ENCODE assay signal across 8 cellular contexts in the genomic region with DNA sequence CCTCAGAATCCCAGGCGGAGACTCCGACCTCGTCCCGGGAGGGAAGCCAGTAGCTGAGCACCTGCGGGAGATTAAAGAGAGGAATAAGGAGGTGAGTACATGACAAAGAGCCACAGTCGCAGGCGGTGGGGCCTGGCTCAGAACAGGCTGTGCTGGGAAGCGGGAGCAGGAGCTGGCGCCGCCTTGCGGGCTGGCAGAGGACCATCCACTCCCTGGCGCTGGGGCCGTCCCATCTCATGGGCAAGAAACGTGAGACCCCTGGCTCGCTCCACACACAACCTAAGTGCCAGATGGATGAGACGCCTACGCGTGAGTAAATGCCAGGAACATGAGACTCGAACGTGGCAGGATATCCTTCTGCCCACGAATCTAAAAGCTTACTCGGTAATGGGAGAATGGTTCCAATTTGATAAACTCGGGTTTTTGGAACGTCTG. TPM values are rescaled to one million over a fixed set of nuclear protein-coding genes. Genes with fewer than 3 reads are reported as not detected.
DNase-seq lines count a peak whose midpoint lies in the region; ATAC-seq, FAIRE-seq and TF ChIP-seq lines count a peak whose summit lies in the region.

No MANE protein-coding gene starts in this region.

- H3F3A ChIP-seq in DOHH2 (ENCODE audit: control insufficient read depth, insufficient read depth): no peaks in the 10 kb centered on the region

- H3K4me1 ChIP-seq in DOHH2 (ENCODE audit: control insufficient read depth, low read length) (peaks cover 17% of the 10 kb centered on the region), K562 (replicated peaks in 1 of 2; ENCODE audit: control insufficient read depth in 2 of 2, insufficient read depth in 2 of 2, low read length in 2 of 2) (peaks cover 0 to 71% of the 10 kb centered on the region in 2 experiments; a peak in 3 of 5 replicates), sigmoid colon (peaks cover 0 to 21% (median 13%) of the 10 kb centered on the region in 4 donors)

- TF ChIP-seq POLR2A in K562 (conservative IDR thresholded peaks at IDR 0.05) (no peak), sigmoid colon (IDR thresholded peaks at IDR 0.05) (no peak)

- WGBS in K562 (ENCODE audit: insufficient coverage, low coverage, missing lambda C conversion rate): 54% methylated on average over 20 of the region's 24 CpGs
- WGBS in sigmoid colon, 2 donors: 10 to 39% methylated on average over 24 of the region's 24 CpGs

- TF ChIP-seq CTCF in DOHH2 (IDR thresholded peaks at IDR 0.05; ENCODE audit: low read depth, low read length, poor library complexity, severe bottlenecking) (peak; percentile 51), K562 (IDR thresholded peaks at IDR 0.05 in 2 of 3, conservative IDR thresholded peaks at IDR 0.05 in 1 of 3; ENCODE audit: insufficient read depth in 2 of 3, low read depth in 1 of 3, low read length in 3 of 3) (peak; percentile 56 to 64 (median 64)), sigmoid colon (IDR thresholded peaks at IDR 0.05) (peak; percentile 25 to 73 (median 56))

- no peak for FAIRE-seq in K562 (lab: Jason Lieb, UNC)

- H3K9ac ChIP-seq in K562 (ENCODE audit: insufficient read depth in 1 of 2, low read depth in 2 of 2, low read length in 2 of 2): peak overlapping the region in 1 of 2 experiments; percentile 47; a peak in 2 of 4 replicates

- H3K79me2 ChIP-seq in DOHH2 (ENCODE audit: control insufficient read depth, low read length): peaks cover 10% of the 10 kb centered on the region
- peaks cover 6% of the 10 kb centered on the region; the same call in 1 of the 3 replicates for H3K79me2 ChIP-seq in K562 (ENCODE audit: control insufficient read depth, insufficient read depth, low read length)

- no peaks in the 10 kb centered on the region for H3K9me3 ChIP-seq in DOHH2 (ENCODE audit: control insufficient read depth, insufficient read depth, low read length)
- H3K9me3 ChIP-seq in K562 (replicated peaks; ENCODE audit: control insufficient read depth, insufficient read depth, low read depth, low read length): no peaks in the 10 kb centered on the region
- H3K9me3 ChIP-seq in sigmoid colon: no peaks in the 10 kb centered on the region

- no peaks in the 10 kb centered on the region for H3K27me3 ChIP-seq in DOHH2 (ENCODE audit: control insufficient read depth, low read length)
- H3K27me3 ChIP-seq in K562 (ENCODE audit: control insufficient read depth in 2 of 2, insufficient read depth in 2 of 2, low read length in 2 of 2): no peaks in the 10 kb centered on the region
- peaks cover 4 to 16% (median 5%) of the 10 kb centered on the region in 3 donors for H3K27me3 ChIP-seq in sigmoid colon

- no peak for TF ChIP-seq EP300 in K562 (IDR thresholded peaks at IDR 0.05; ENCODE audit: low read length)
- no peak for TF ChIP-seq EP300 in sigmoid colon (IDR thresholded peaks at IDR 0.05)

- intact Hi-C loops in K562 (cut with micrococcal nuclease) (no loop called here), sigmoid colon (cut with DNase I) (no loop called here)

- no peak overlapping the region for H2AFZ ChIP-seq in K562 (ENCODE audit: low read depth, low read length)

- ATAC-seq in K562 (peak; percentile 80), HG03457 (IDR thresholded peaks at IDR 0.05; ENCODE audit: unreplicated experiment) (no peak), GM19328 (IDR thresholded peaks at IDR 0.05; ENCODE audit: unreplicated experiment) (no peak)

- DNase-seq in NCI-H2029 treated with DMSO at 0.1 percent for 48 hours (lab: John Stamatoyannopoulos, UW): peak; percentile 66
- DNase-seq in K562 (ENCODE audit: extremely low read depth in 1 of 4, low spot score in 3 of 4): peak in 2 of 4 experiments; percentile 42 to 63
- peak; percentile 91 for DNase-seq in iPS DF 19.7 (ENCODE audit: low read depth, low spot score)
- peak; percentile 86 for DNase-seq in sigmoid colon
- no peak for DNase-seq in stimulated activated CD4-positive, alpha-beta T cell treated with anti-CD3 and anti-CD28 coated beads, Interleukin-15, amount 100 ng/mL, for 24 hours

- H4K20me1 ChIP-seq in DOHH2 (ENCODE audit: control insufficient read depth, insufficient read depth, low read depth, low read length): no peaks in the 10 kb centered on the region
- no peaks in the 10 kb centered on the region for H4K20me1 ChIP-seq in K562 (replicated peaks; ENCODE audit: control insufficient read depth, insufficient read depth, low read length)

- H3K36me3 ChIP-seq in DOHH2 (ENCODE audit: control insufficient read depth, low read length) (peaks cover 15% of the 10 kb centered on the region), K562 (ENCODE audit: control insufficient read depth, insufficient read depth, low read length) (peaks cover 14% of the 10 kb centered on the region; the same call in 2 of the 3 replicates), sigmoid colon (peaks cover 0 to 4% (median 0%) of the 10 kb centered on the region in 4 donors)

- no peak overlapping the region for H3K4me3 ChIP-seq in DOHH2 (ENCODE audit: low read length)
- H3K4me3 ChIP-seq in K562: no peak overlapping the region
- no peak overlapping the region for H3K4me3 ChIP-seq in sigmoid colon

- POLR2A ChIA-PET in K562 (lab: Yijun Ruan, JAX): interaction anchor here (1.2 to 1.6 kb wide), 3 partner anchors 10 to 26 kb away, joined by 3 to 7 read pairs (median 4); partner anchors contain the start of gene RPLP2

- CTCF ChIA-PET in K562 (lab: Yijun Ruan, JAX; ENCODE audit: low intra/inter-chr PET ratio): no interaction called here

- peak in 1 of 2 experiments; percentile 38; a peak in 1 of 4 replicates for TF ChIP-seq RAD21 in K562 (CRISPR knock-in tag; conservative IDR thresholded peaks at IDR 0.05 in 1 of 2, IDR thresholded peaks at IDR 0.05 in 1 of 2)

- in situ Hi-C loops in K562 (cut with MboI): no loop called here

- H3K27ac ChIP-seq in DOHH2 (ENCODE audit: low read depth, low read length) (no peak overlapping the region), K562 (ENCODE audit: extremely low read depth, low read depth, low read length) (no peak overlapping the region), sigmoid colon (peak overlapping the region; percentile 13 to 45 (median 40))

- H3K9me2 ChIP-seq in DOHH2 (replicated peaks; ENCODE audit: control insufficient read depth, low read length): no peaks in the 10 kb centered on the region

- H3K4me2 ChIP-seq in DOHH2 (ENCODE audit: low read length): no peak overlapping the region
- H3K4me2 ChIP-seq in K562 (ENCODE audit: insufficient read depth, low read length): no peak overlapping the region

- no peaks in the 10 kb centered on the region for H3K9me1 ChIP-seq in K562 (ENCODE audit: control insufficient read depth, insufficient read depth, low read length)

- no TSS peak for BruUV-seq in K562 (replicated peaks; lab: Mats Ljungman, UMichigan)

RNA-seq across cellular contexts. Expression of gene CEND1, which starts 6.3 kb away (rescaled TPM):
- total RNA-seq in K562 (2011; cell fraction: chromatin; rRNA removed; ENCODE audit: low replicate concordance): not detected in 2 replicates
- total RNA-seq in K562 (2011; cell fraction: nucleolus; rRNA removed): not detected in 2 replicates
- total RNA-seq in K562 (2011; cell fraction: nucleoplasm; rRNA removed): not detected in 2 replicates
- total RNA-seq in K562 (2014; rRNA removed): 0.18 and 0.73 TPM in 2 replicates
- total RNA-seq in K562 (2014; rRNA removed; fragmentation: Illumina TruSeq; extraction: Trizol): not detected in 2 replicates
- total RNA-seq in K562 (2015; rRNA removed; fragmentation: Illumina TruSeq; extraction: Trizol): not detected in 2 replicates
- total RNA-seq in K562 (2021): 0.16 and 0.63 TPM in 2 replicates
- not detected in 2 replicates for polyA plus RNA-seq in K562 (2011; rRNA removed)
- polyA plus RNA-seq in K562 (2011; cell fraction: cytosol; rRNA removed): 0.06 TPM in 1 of 2 replicates, not detected in the other
- not detected in 2 replicates for polyA plus RNA-seq in K562 (2011; cell fraction: nucleus; rRNA removed)
- polyA plus RNA-seq in K562 (2012): 0.28 and 0.31 TPM in 2 replicates
- polyA plus RNA-seq in K562 (2014; fragmentation: Illumina TruSeq; extraction: Trizol): 0.13 and 0.24 TPM in 2 replicates
- polyA plus RNA-seq in K562 (2014; fragmentation: Nextera tagmentation; extraction: Ambion mirVana): not detected
- polyA plus RNA-seq in K562 (2014; rRNA removed): 1.2 TPM in 1 of 2 replicates, not detected in the other
- polyA minus RNA-seq in K562 (2011; rRNA and poly(A)+ RNA removed): not detected in 2 replicates
- polyA minus RNA-seq in K562 (2011; cell fraction: cytosol; rRNA and poly(A)+ RNA removed): not detected in 2 replicates
- not detected in 2 replicates for polyA minus RNA-seq in K562 (2011; cell fraction: nucleus; rRNA and poly(A)+ RNA removed)
- total RNA-seq in sigmoid colon: 1 to 10 TPM; 1.8 to 3.6 (median 2.6) TPM
- polyA plus RNA-seq in sigmoid colon: 1 to 10 TPM in 1 of 3 donors, not detected in 2; 2.0 TPM

RNA-seq across cellular contexts. Expression of gene GATD1, which starts 6.3 kb away (rescaled TPM):
- total RNA-seq in K562 (2011; cell fraction: chromatin; rRNA removed; ENCODE audit: low replicate concordance): 140 and 450 TPM in 2 replicates
- total RNA-seq in K562 (2011; cell fraction: nucleolus; rRNA removed): 336 and 342 TPM in 2 replicates
- total RNA-seq in K562 (2011; cell fraction: nucleoplasm; rRNA removed): 156 and 178 TPM in 2 replicates
- total RNA-seq in K562 (2014; rRNA removed) (50.8 and 50.9 TPM in 2 replicates), K562 (2014; rRNA removed; fragmentation: Illumina TruSeq; extraction: Trizol) (13.5 and 17.1 TPM in 2 replicates), K562 (2015; rRNA removed; fragmentation: Illumina TruSeq; extraction: Trizol) (45.4 and 49.5 TPM in 2 replicates), K562 (2021) (105 and 118 TPM in 2 replicates), sigmoid colon (10 to 100 TPM in 3 of 4 donors, 1 to 10 TPM in 1; 6.7 to 26.3 (median 14.9) TPM)
- polyA plus RNA-seq in K562 (2011; rRNA removed) (35.8 and 58.6 TPM in 2 replicates), K562 (2014; fragmentation: Illumina TruSeq; extraction: Trizol) (36.9 and 78.5 TPM in 2 replicates), K562 (2014; fragmentation: Nextera tagmentation; extraction: Ambion mirVana) (1 to 10 TPM; 2.8 to 3.3 TPM), K562 (2014; rRNA removed) (144 TPM in 2 replicates), sigmoid colon (10 to 100 TPM in 2 of 3 donors, 1 to 10 TPM in 1; 7.8 to 55.9 (median 40.0) TPM)
- polyA plus RNA-seq in K562 (2011; cell fraction: cytosol; rRNA removed): 47.9 and 104 TPM in 2 replicates
- 263 and 504 TPM in 2 replicates for polyA plus RNA-seq in K562 (2011; cell fraction: nucleus; rRNA removed)
- 53.2 and 84.6 TPM in 2 replicates for polyA plus RNA-seq in K562 (2012)
- 6.8 and 13.8 TPM in 2 replicates for polyA minus RNA-seq in K562 (2011; rRNA and poly(A)+ RNA removed)
- polyA minus RNA-seq in K562 (2011; cell fraction: cytosol; rRNA and poly(A)+ RNA removed): 29.3 and 39.0 TPM in 2 replicates
- 57.2 and 63.4 TPM in 2 replicates for polyA minus RNA-seq in K562 (2011; cell fraction: nucleus; rRNA and poly(A)+ RNA removed)

RNA-seq across cellular contexts. Expression of gene SLC25A22, which starts 14.5 kb away (rescaled TPM):
- 18.6 and 84.0 TPM in 2 replicates for total RNA-seq in K562 (2011; cell fraction: chromatin; rRNA removed; ENCODE audit: low replicate concordance)
- 75.0 and 76.5 TPM in 2 replicates for total RNA-seq in K562 (2011; cell fraction: nucleolus; rRNA removed)
- total RNA-seq in K562 (2011; cell fraction: nucleoplasm; rRNA removed): 35.6 and 39.5 TPM in 2 replicates
- 17.0 and 21.5 TPM in 2 replicates for total RNA-seq in K562 (2014; rRNA removed)
- 2.5 and 3.0 TPM in 2 replicates for total RNA-seq in K562 (2014; rRNA removed; fragmentation: Illumina TruSeq; extraction: Trizol)
- total RNA-seq in K562 (2015; rRNA removed; fragmentation: Illumina TruSeq; extraction: Trizol): 11.4 and 11.8 TPM in 2 replicates
- total RNA-seq in K562 (2021): 54.7 and 55.4 TPM in 2 replicates
- 9.3 and 32.2 TPM in 2 replicates for polyA plus RNA-seq in K562 (2011; rRNA removed)
- 10.7 and 26.2 TPM in 2 replicates for polyA plus RNA-seq in K562 (2011; cell fraction: cytosol; rRNA removed)
- polyA plus RNA-seq in K562 (2011; cell fraction: nucleus; rRNA removed): 46.7 and 86.6 TPM in 2 replicates
- 25.7 and 28.8 TPM in 2 replicates for polyA plus RNA-seq in K562 (2012)
- polyA plus RNA-seq in K562 (2014; fragmentation: Illumina TruSeq; extraction: Trizol): 15.0 and 37.3 TPM in 2 replicates
- polyA plus RNA-seq in K562 (2014; fragmentation: Nextera tagmentation; extraction: Ambion mirVana): under 1 TPM; 0.41 to 0.44 TPM
- 30.0 and 32.8 TPM in 2 replicates for polyA plus RNA-seq in K562 (2014; rRNA removed)
- 6.1 and 7.3 TPM in 2 replicates for polyA minus RNA-seq in K562 (2011; rRNA and poly(A)+ RNA removed)
- 19.8 and 31.9 TPM in 2 replicates for polyA minus RNA-seq in K562 (2011; cell fraction: cytosol; rRNA and poly(A)+ RNA removed)
- 14.7 and 16.0 TPM in 2 replicates for polyA minus RNA-seq in K562 (2011; cell fraction: nucleus; rRNA and poly(A)+ RNA removed)
- total RNA-seq in sigmoid colon: 1 to 10 TPM; 3.8 to 7.2 (median 5.4) TPM
- 10 to 100 TPM in 1 of 3 donors, 1 to 10 TPM in 2; 7.8 to 26.4 (median 9.7) TPM for polyA plus RNA-seq in sigmoid colon

RNA-seq across cellular contexts. Expression of gene PIDD1, which starts 21.4 kb away (rescaled TPM):
- 31.9 and 139 TPM in 2 replicates for total RNA-seq in K562 (2011; cell fraction: chromatin; rRNA removed; ENCODE audit: low replicate concordance)
- 157 and 166 TPM in 2 replicates for total RNA-seq in K562 (2011; cell fraction: nucleolus; rRNA removed)
- total RNA-seq in K562 (2011; cell fraction: nucleoplasm; rRNA removed): 58.5 and 69.8 TPM in 2 replicates
- total RNA-seq in K562 (2014; rRNA removed) (13.2 and 18.7 TPM in 2 replicates), K562 (2014; rRNA removed; fragmentation: Illumina TruSeq; extraction: Trizol) (0.95 and 1.0 TPM in 2 replicates), K562 (2015; rRNA removed; fragmentation: Illumina TruSeq; extraction: Trizol) (7.3 and 7.6 TPM in 2 replicates), K562 (2021) (31.3 and 32.1 TPM in 2 replicates), sigmoid colon (10 to 100 TPM in 2 of 4 donors, 1 to 10 TPM in 2; 6.7 to 26.6 (median 11.4) TPM)
- polyA plus RNA-seq in K562 (2011; rRNA removed) (8.5 and 20.7 TPM in 2 replicates), K562 (2014; fragmentation: Illumina TruSeq; extraction: Trizol) (3.0 and 11.1 TPM in 2 replicates), K562 (2014; fragmentation: Nextera tagmentation; extraction: Ambion mirVana) (under 1 TPM; 0.32 to 0.36 TPM), K562 (2014; rRNA removed) (47.5 and 52.7 TPM in 2 replicates), sigmoid colon (10 to 100 TPM in 1 of 3 donors, 1 to 10 TPM in 2; 4.9 to 28.8 (median 6.0) TPM)
- 13.4 and 29.0 TPM in 2 replicates for polyA plus RNA-seq in K562 (2011; cell fraction: cytosol; rRNA removed)
- 284 and 380 TPM in 2 replicates for polyA plus RNA-seq in K562 (2011; cell fraction: nucleus; rRNA removed)
- 20.6 and 37.0 TPM in 2 replicates for polyA plus RNA-seq in K562 (2012)
- polyA minus RNA-seq in K562 (2011; rRNA and poly(A)+ RNA removed): 2.6 and 3.2 TPM in 2 replicates
- 11.4 and 11.9 TPM in 2 replicates for polyA minus RNA-seq in K562 (2011; cell fraction: cytosol; rRNA and poly(A)+ RNA removed)
- polyA minus RNA-seq in K562 (2011; cell fraction: nucleus; rRNA and poly(A)+ RNA removed): 53.5 and 55.9 TPM in 2 replicates

RNA-seq across cellular contexts. Expression of gene RPLP2, which starts 26.2 kb away (rescaled TPM):
- 170 and 292 TPM in 2 replicates for total RNA-seq in K562 (2011; cell fraction: chromatin; rRNA removed; ENCODE audit: low replicate concordance)
- total RNA-seq in K562 (2011; cell fraction: nucleolus; rRNA removed): 396 and 422 TPM in 2 replicates
- 508 and 986 TPM in 2 replicates for total RNA-seq in K562 (2011; cell fraction: nucleoplasm; rRNA removed)
- 1,805 and 1,933 TPM in 2 replicates for total RNA-seq in K562 (2014; rRNA removed)
- 1,134 and 1,237 TPM in 2 replicates for total RNA-seq in K562 (2014; rRNA removed; fragmentation: Illumina TruSeq; extraction: Trizol)
- 1,326 and 1,329 TPM in 2 replicates for total RNA-seq in K562 (2015; rRNA removed; fragmentation: Illumina TruSeq; extraction: Trizol)
- total RNA-seq in K562 (2021): 3,807 and 3,932 TPM in 2 replicates
- polyA plus RNA-seq in K562 (2011; rRNA removed): 687 and 817 TPM in 2 replicates
- 1,159 and 2,082 TPM in 2 replicates for polyA plus RNA-seq in K562 (2011; cell fraction: cytosol; rRNA removed)
- polyA plus RNA-seq in K562 (2011; cell fraction: nucleus; rRNA removed): 711 and 782 TPM in 2 replicates
- 2,625 and 2,975 TPM in 2 replicates for polyA plus RNA-seq in K562 (2012)
- 528 and 867 TPM in 2 replicates for polyA plus RNA-seq in K562 (2014; fragmentation: Illumina TruSeq; extraction: Trizol)
- 1,000 to 10,000 TPM; 1,853 to 1,893 TPM for polyA plus RNA-seq in K562 (2014; fragmentation: Nextera tagmentation; extraction: Ambion mirVana)
- 1,548 and 1,633 TPM in 2 replicates for polyA plus RNA-seq in K562 (2014; rRNA removed)
- polyA minus RNA-seq in K562 (2011; rRNA and poly(A)+ RNA removed): 836 and 845 TPM in 2 replicates
- 1,403 and 1,771 TPM in 2 replicates for polyA minus RNA-seq in K562 (2011; cell fraction: cytosol; rRNA and poly(A)+ RNA removed)
- 148 and 275 TPM in 2 replicates for polyA minus RNA-seq in K562 (2011; cell fraction: nucleus; rRNA and poly(A)+ RNA removed)
- 100 to 1,000 TPM; 405 to 632 (median 412) TPM for total RNA-seq in sigmoid colon
- 1,000 to 10,000 TPM; 1,208 to 2,533 (median 1,777) TPM for polyA plus RNA-seq in sigmoid colon

Comparison
In these comparisons a context has a peak if more than half of its experiments do, and no peak if none do; other contexts are left out.
1. H3K27ac ChIP-seq: peak in sigmoid colon (4 of 4); none in DOHH2 (single experiment) and K562 (single experiment).
2. Peak in every context shown above with its lines, with median percentiles within 50 percentile points of each other: CTCF ChIP-seq.